9 cellular contexts compared by ENCODE assay signal in genomic region chr2:172995323-172996244, GRCh38.
A peak's percentile ranks its signal among the peaks of the same experiment; 100 is the strongest.
DNase-seq lines count a peak whose midpoint lies in the region; ATAC-seq and TF ChIP-seq lines count a peak whose summit lies in the region.
"Had no signal": no experiment of that assay in that cellular context is flagged by ENCODE, and none has a peak within 500 bp of the region (broad histone marks: within the 10 kb centered on the region; RNA-seq: fewer than 3 reads in every experiment).

No MANE protein-coding gene starts in this region.

- H3K27me3 Mint-ChIP-seq in CD14-positive monocyte (ENCODE audit: low read depth in 3 of 3): peaks cover 2 to 7% (median 3%) of the 10 kb centered on the region in 3 donors
- no peaks in the 10 kb centered on the region for H3K27me3 Mint-ChIP-seq in endodermal cell (ENCODE audit: insufficient read depth)
- peaks cover 10 to 22% of the 10 kb centered on the region in 2 donors for H3K27me3 Mint-ChIP-seq in CD8-positive, alpha-beta memory T cell

- 89 to 90% methylated on average over 10 to 14 of the region's 14 CpGs for WGBS in endodermal cell (ENCODE audit: insufficient coverage in 1 of 2, insufficient read length in 1 of 2), 2 experiments

- intact Hi-C loops in CD14-positive monocyte (cut with micrococcal nuclease): no loop called here

- no peak overlapping the region for H3K4me3 ChIP-seq in endodermal cell (ENCODE audit: low read length)
- H3K4me3 ChIP-seq in CD8-positive, alpha-beta memory T cell (ENCODE audit: low read length): no peak overlapping the region

- ATAC-seq in GM19397 (IDR thresholded peaks at IDR 0.05; ENCODE audit: unreplicated experiment) (no peak), HG03039 (IDR thresholded peaks at IDR 0.05; ENCODE audit: unreplicated experiment) (no peak)

- H3K27me3 ChIP-seq in endodermal cell (ENCODE audit: control insufficient read depth, insufficient read depth, low read length, poor library complexity, severe bottlenecking): no peaks in the 10 kb centered on the region
- H3K27me3 ChIP-seq in CD8-positive, alpha-beta memory T cell (ENCODE audit: insufficient read depth, low read length, poor library complexity, severe bottlenecking): no peaks in the 10 kb centered on the region

- H3K4me3 Mint-ChIP-seq in CD14-positive monocyte: peak overlapping the region in 1 of 2 donors; percentile 46
- no peak overlapping the region for H3K4me3 Mint-ChIP-seq in endodermal cell
- H3K4me3 Mint-ChIP-seq in CD8-positive, alpha-beta memory T cell: no peak overlapping the region
- H3K4me3 Mint-ChIP-seq: activated CD4-positive, alpha-beta memory T cell treated with anti-CD3 and anti-CD28 coated beads for 36 hours had no signal

- H3K9me3 Mint-ChIP-seq in CD14-positive monocyte: no peaks in the 10 kb centered on the region
- H3K9me3 Mint-ChIP-seq in endodermal cell: peaks cover 8% of the 10 kb centered on the region
- no peaks in the 10 kb centered on the region for H3K9me3 Mint-ChIP-seq in CD8-positive, alpha-beta memory T cell
- H3K9me3 Mint-ChIP-seq: activated CD4-positive, alpha-beta memory T cell treated with anti-CD3 and anti-CD28 coated beads for 36 hours had no signal

- H3K36me3 Mint-ChIP-seq in CD14-positive monocyte: no peaks in the 10 kb centered on the region
- H3K36me3 Mint-ChIP-seq in endodermal cell (ENCODE audit: low read depth): no peaks in the 10 kb centered on the region
- H3K36me3 Mint-ChIP-seq in CD8-positive, alpha-beta memory T cell: no peaks in the 10 kb centered on the region
- H3K36me3 Mint-ChIP-seq: activated CD4-positive, alpha-beta memory T cell treated with anti-CD3 and anti-CD28 coated beads for 36 hours had no signal

- no peak overlapping the region for H3K27ac ChIP-seq in endodermal cell (ENCODE audit: low read depth, low read length)
- no peak overlapping the region for H3K27ac ChIP-seq in CD8-positive, alpha-beta memory T cell (ENCODE audit: low read depth, low read length)

- TF ChIP-seq CTCF in CD14-positive monocyte (IDR thresholded peaks at IDR 0.05) (peak; percentile 37), endodermal cell (conservative IDR thresholded peaks at IDR 0.05) (peak; percentile 58)

- no peaks in the 10 kb centered on the region for H3K4me1 ChIP-seq in endodermal cell (ENCODE audit: control insufficient read depth, insufficient read depth, low read length)
- no peaks in the 10 kb centered on the region for H3K4me1 ChIP-seq in CD8-positive, alpha-beta memory T cell (ENCODE audit: insufficient read depth, low read length)

- H3K36me3 ChIP-seq in endodermal cell (ENCODE audit: control insufficient read depth, insufficient read depth, low read length): no peaks in the 10 kb centered on the region
- no peaks in the 10 kb centered on the region for H3K36me3 ChIP-seq in CD8-positive, alpha-beta memory T cell (ENCODE audit: insufficient read depth, low read length)

- peaks cover 35% of the 10 kb centered on the region for H3K4me1 Mint-ChIP-seq in CD14-positive monocyte
- peaks cover 4% of the 10 kb centered on the region for H3K4me1 Mint-ChIP-seq in endodermal cell
- no peaks in the 10 kb centered on the region for H3K4me1 Mint-ChIP-seq in CD8-positive, alpha-beta memory T cell

- H3K9me3 ChIP-seq in endodermal cell (ENCODE audit: control insufficient read depth, low read length): no peaks in the 10 kb centered on the region
- H3K9me3 ChIP-seq in CD8-positive, alpha-beta memory T cell (ENCODE audit: low read length): no peaks in the 10 kb centered on the region

- H3K27ac Mint-ChIP-seq in CD14-positive monocyte (no peak overlapping the region), endodermal cell (no peak overlapping the region)
- H3K27ac Mint-ChIP-seq in CD8-positive, alpha-beta memory T cell: no peak overlapping the region
- H3K27ac Mint-ChIP-seq: activated CD4-positive, alpha-beta memory T cell treated with anti-CD3 and anti-CD28 coated beads for 36 hours had no signal

- POLR2A ChIA-PET in CD8-positive, alpha-beta memory T cell (lab: Charles Lee): no interaction called here

- DNase-seq in CD14-positive monocyte (ENCODE audit: low spot score) (no peak), MV-4-11 (lab: John Stamatoyannopoulos, UW) (peak; percentile 63), endodermal cell (no peak), mucosa of gallbladder (ENCODE audit: low spot score) (peak; percentile 32), SHP77 treated with DMSO at 0.1 percent for 48 hours (lab: John Stamatoyannopoulos, UW) (no peak)
- no peak for DNase-seq in CD8-positive, alpha-beta memory T cell
- DNase-seq: activated CD4-positive, alpha-beta memory T cell treated with anti-CD3 and anti-CD28 coated beads for 36 hours had no signal

- no peak overlapping the region for H3K9ac ChIP-seq in endodermal cell (ENCODE audit: extremely low read depth, low read length, poor library complexity, severe bottlenecking)

- CTCF ChIA-PET in CD8-positive, alpha-beta memory T cell (lab: Charles Lee): no interaction called here

Comparison
In these comparisons a context has a peak if more than half of its experiments do, and no peak if none do; other contexts are left out.
1. DNase-seq: peak in MV-4-11 (single experiment) and mucosa of gallbladder (single experiment); none in CD14-positive monocyte (single experiment), endodermal cell (single experiment), CD8-positive, alpha-beta memory T cell (0 of 5) and SHP77 treated with DMSO at 0.1 percent for 48 hours (single experiment).